In genomic region chr6:70145178-70145577, GRCh38 we compare ENCODE assay signal across 28 cellular contexts.
"Had no signal": no experiment of that assay in that cellular context is flagged by ENCODE, and none has a peak within 500 bp of the region (broad histone marks: within the 10 kb centered on the region; RNA-seq: fewer than 3 reads in every experiment).

No MANE protein-coding gene starts in this region.

- FAIRE-seq: colon, endometrium, endothelial cell of umbilical vein, frontal cortex had no signal

- ATAC-seq: effector memory CD8-positive, alpha-beta T cell; esophagus mucosa; foreskin keratinocyte; gastrocnemius medialis; gastroesophageal sphincter; heart left ventricle; heart right ventricle had no signal

- H3K9me3 ChIP-seq: colonic mucosa, esophagus muscularis mucosa, esophagus squamous epithelium, gastrocnemius medialis, gastroesophageal sphincter, heart left ventricle, heart right ventricle had no signal

- H3K4me3 ChIP-seq: colonic mucosa, coronary artery, dorsolateral prefrontal cortex, esophagus muscularis mucosa, esophagus squamous epithelium, gastrocnemius medialis, gastroesophageal sphincter, heart left ventricle, heart right ventricle had no signal

- H3K27me3 ChIP-seq: colonic mucosa, dorsolateral prefrontal cortex, esophagus muscularis mucosa, esophagus squamous epithelium, gastrocnemius medialis, gastroesophageal sphincter, heart left ventricle, heart right ventricle had no signal

- H3K4me1 ChIP-seq: colonic mucosa, esophagus muscularis mucosa, esophagus squamous epithelium, foreskin keratinocyte, gastroesophageal sphincter, heart left ventricle, heart right ventricle had no signal

- H3K27ac ChIP-seq: colonic mucosa, coronary artery, dorsolateral prefrontal cortex, epithelial cell of prostate, esophagus muscularis mucosa, esophagus squamous epithelium, foreskin keratinocyte, gastrocnemius medialis, gastroesophageal sphincter, heart left ventricle, heart right ventricle had no signal

- H3K36me3 ChIP-seq: colonic mucosa, esophagus muscularis mucosa, esophagus squamous epithelium, gastrocnemius medialis, gastroesophageal sphincter, heart left ventricle, heart right ventricle had no signal

- DNase-seq: colonic mucosa; cortex of kidney; dermis blood vessel endothelial cell; dorsolateral prefrontal cortex; effector CD4-positive, alpha-beta T cell; effector CD8-positive, alpha-beta T cell; effector memory CD4-positive, alpha-beta T cell; effector memory CD8-positive, alpha-beta T cell; endodermal cell; erythroblast; esophagus squamous epithelium; foreskin fibroblast; foreskin keratinocyte; foreskin melanocyte; gastrocnemius medialis; glutamatergic neuron; head of caudate nucleus; heart left ventricle; heart right ventricle had no signal
